Comparison of ENCODE assay signal across 18 cellular contexts in genomic region chr22:21048965-21049364, GRCh38. TPM values are rescaled to one million over a fixed set of nuclear protein-coding genes. Genes with fewer than 3 reads are reported as not detected.
"Had no signal": no experiment of that assay in that cellular context is flagged by ENCODE, and none has a peak within 500 bp of the region (broad histone marks: within the 10 kb centered on the region; RNA-seq: fewer than 3 reads in every experiment).

No MANE protein-coding gene starts in this region.

RNA-seq across cellular contexts. Expression of gene LRRC74B, which starts 3.2 kb away (rescaled TPM):
- total RNA-seq: activated naive CD4-positive, alpha-beta T cell treated with anti-CD3 and anti-CD28 coated beads for 36 hours; activated naive CD4-positive, alpha-beta T cell treated with anti-CD3 and anti-CD28 coated beads, Interleukin-2, amount 50 U/mL, for 72 hours; activated naive CD8-positive, alpha-beta T cell treated with anti-CD3 and anti-CD28 coated beads for 36 hours; activated naive CD8-positive, alpha-beta T cell treated with anti-CD3 and anti-CD28 coated beads, Interleukin-2, amount 10 ng/mL, durations not matched to agents 7 days and 5 days; activated T-cell treated with anti-CD3 and anti-CD28 coated beads, Interleukin-2, amount 50 U/mL, for 4 hours; activated T-cell treated with anti-CD3 and anti-CD28 coated beads, Interleukin-2, amount 50 U/mL, for 72 hours; activated T-helper 1 cell treated with anti-CD3 and anti-CD28 coated beads, Interleukin-12 subunit alpha, Interleukin-12 subunit beta, Interleukin-2, Interleukin-4 antibody, amounts not matched to agents 30 ng/mL and 10 ng/mL and 1 ng/mL, durations not matched to agents 14 hours and 24 hours and 36 hours; activated T-helper 17 cell treated with anti-CD3 and anti-CD28 coated beads, Interleukin-2, amount 50 U/mL, for 72 hours; activated T-helper 2 cell treated with anti-CD3 and anti-CD28 coated beads, Interferon-gamma antibody, Interleukin-2, Interleukin-4, amounts not matched to agents 10 μg/mL and 5 μg/mL and 100 μg/mL, durations not matched to agents 14 hours and 24 hours and 36 hours; aorta; astrocyte; body of pancreas; breast epithelium; cardiac septum; cerebellum had no signal
- polyA plus RNA-seq: adipose tissue, cardiac muscle cell had no signal

RNA-seq across cellular contexts. Expression of gene SLC7A4, which starts 16.6 kb away (rescaled TPM):
- total RNA-seq: activated naive CD4-positive, alpha-beta T cell treated with anti-CD3 and anti-CD28 coated beads for 36 hours; activated naive CD4-positive, alpha-beta T cell treated with anti-CD3 and anti-CD28 coated beads, Interleukin-2, amount 50 U/mL, for 72 hours; activated T-cell treated with anti-CD3 and anti-CD28 coated beads, Interleukin-2, amount 50 U/mL, for 72 hours; activated T-helper 1 cell treated with anti-CD3 and anti-CD28 coated beads, Interleukin-12 subunit alpha, Interleukin-12 subunit beta, Interleukin-2, Interleukin-4 antibody, amounts not matched to agents 30 ng/mL and 10 ng/mL and 1 ng/mL, durations not matched to agents 14 hours and 24 hours and 36 hours; activated T-helper 17 cell treated with anti-CD3 and anti-CD28 coated beads, Interleukin-2, amount 50 U/mL, for 72 hours; cardiac septum had no signal
- polyA plus RNA-seq: aorta had no signal

RNA-seq across cellular contexts. Expression of gene P2RX6, which starts 34.0 kb away (rescaled TPM):
- total RNA-seq: ascending aorta, body of pancreas had no signal
